Comparison of ENCODE assay signal across 8 cellular contexts in genomic region chr9:137578518-137579258, GRCh38. TPM values are rescaled to one million over a fixed set of nuclear protein-coding genes. Genes with fewer than 3 reads are reported as not detected.
DNase-seq lines count a peak whose midpoint lies in the region; ATAC-seq, FAIRE-seq and TF ChIP-seq lines count a peak whose summit lies in the region.

TSS of gene DPH7 (minus strand) at chr9:137578925. CDS start at chr9:137578777, 148 bp downstream.

- H2BK5ac ChIP-seq in H1 (ENCODE audit: low read depth, low read length) (peak within 1 kb of the TSS; percentile 82; the same call in 1 of the 2 replicates), mesendoderm (ENCODE audit: low read length) (no peak within 1 kb of the TSS)

- H3K4me2 ChIP-seq in H1 (ENCODE audit: insufficient read depth in 1 of 2, low read depth in 2 of 2, low read length in 2 of 2) (peak within 1 kb of the TSS; percentile 71 to 92), mesendoderm (ENCODE audit: low read length) (peak within 1 kb of the TSS; percentile 64)

- peak within 1 kb of the TSS; percentile 64 to 90 (median 82) for H3K9ac ChIP-seq in H1 (replicated peaks in 1 of 4; ENCODE audit: extremely low read depth in 1 of 4, low read depth in 3 of 4, low read length in 3 of 4)
- H3K9ac ChIP-seq in mesendoderm (ENCODE audit: low read length), result peak within 1 kb of the TSS; percentile 98

- H2AK5ac ChIP-seq in H1 (ENCODE audit: low read depth, low read length) (no peak within 1 kb of the TSS), mesendoderm (ENCODE audit: low read length) (no peak within 1 kb of the TSS)

- CTCF ChIA-PET in H1 (lab: Charles Lee; ENCODE audit: partially characterized antibody), result interaction anchor here (0.5 to 5.9 kb wide), 8 partner anchors 10 to 158 kb away, joined by 3 to 46 read pairs (median 4); no protein-coding TSS in a partner anchor

- no peak within 1 kb of the TSS; the same call in 1 of the 2 replicates for H2AFZ ChIP-seq in H1 (ENCODE audit: low read length)

- H3K23ac ChIP-seq in H1 (ENCODE audit: insufficient read length) (no peak within 1 kb of the TSS), mesendoderm (ENCODE audit: low read length) (peak within 1 kb of the TSS; percentile 99)

- ATAC-seq in GM19467 (IDR thresholded peaks at IDR 0.05; ENCODE audit: unreplicated experiment), result peak; percentile 89

- H3K36me3 ChIP-seq in H1 (ENCODE audit: control insufficient read depth in 2 of 4, insufficient read depth in 4 of 4, low read length in 3 of 4) (peaks cover 31 to 54% (median 38%) of the 10 kb centered on the region in 4 experiments), mesendoderm (ENCODE audit: control insufficient read depth, insufficient read depth, low read length) (peaks cover 19% of the 10 kb centered on the region)

- H3K9me3 ChIP-seq in H1 (ENCODE audit: insufficient read depth in 2 of 2, low read depth in 1 of 2, low read length in 1 of 2), result no peaks in the 10 kb centered on the region

- H4K5ac ChIP-seq in H1 (ENCODE audit: insufficient read length, low read depth, low read length) (peak within 1 kb of the TSS; percentile 98), mesendoderm (ENCODE audit: low read length) (no peak within 1 kb of the TSS)

- no peak within 1 kb of the TSS for H2BK12ac ChIP-seq in H1 (ENCODE audit: low read depth, low read length)

- TF ChIP-seq POLR2A in H1 (IDR thresholded peaks at IDR 0.05; ENCODE audit: control extremely low read depth in 1 of 2, low read depth in 2 of 2, low read length in 2 of 2), result peak in 1 of 2 experiments; percentile 87; a peak in 2 of 3 replicates

- H3K56ac ChIP-seq in H1 (replicated peaks; ENCODE audit: insufficient read length, low read depth, low read length) (peak within 1 kb of the TSS; percentile 90), mesendoderm (ENCODE audit: low read length) (peak within 1 kb of the TSS; percentile 99)

- peaks cover 0 to 23% (median 7%) of the 10 kb centered on the region in 4 experiments; a peak in 6 of 7 replicates for H3K4me1 ChIP-seq in H1 (replicated peaks in 1 of 4; ENCODE audit: control insufficient read depth in 3 of 4, insufficient read depth in 4 of 4, low read length in 3 of 4)
- peaks cover 5% of the 10 kb centered on the region for H3K4me1 ChIP-seq in mesendoderm (ENCODE audit: control insufficient read depth, low read depth, low read length)

- H3K4ac ChIP-seq in H1 (replicated peaks; ENCODE audit: insufficient read length, low read depth, low read length) (no peak within 1 kb of the TSS), mesendoderm (ENCODE audit: low read depth, low read length) (no peak within 1 kb of the TSS)

- no peak within 1 kb of the TSS for H3K14ac ChIP-seq in H1 (ENCODE audit: insufficient read length)

- DNase-seq in COLO829 (ENCODE audit: low spot score) (peak; percentile 88), HS-5 (ENCODE audit: low read depth) (peak; percentile 53), NK-92 (lab: John Stamatoyannopoulos, UW; ENCODE audit: unreplicated experiment) (peak; percentile 40), H1 (ENCODE audit: low read depth in 1 of 2, low spot score in 2 of 2) (peak; percentile 78 to 99), mesendoderm (peak; percentile 94)
- DNase-seq in activated CD8-positive, alpha-beta memory T cell treated with anti-CD3 and anti-CD28 coated beads for 4 hours (ENCODE audit: low read depth in 2 of 2), result peak; percentile 88 to 90
- DNase-seq in stimulated activated CD8-positive, alpha-beta memory T cell treated with anti-CD3 and anti-CD28 coated beads, Interleukin-15, amount 100 ng/mL, for 1 hour (ENCODE audit: low read depth), result peak; percentile 96

- H3K79me1 ChIP-seq in H1 (ENCODE audit: low read depth, low read length) (peaks cover 23% of the 10 kb centered on the region), mesendoderm (ENCODE audit: low read length) (peaks cover 15% of the 10 kb centered on the region)

- 0 out of 3 replicates have a peak, but pooled peaks of 1 of the 2 experiments have one; percentile 37 for TF ChIP-seq EP300 in H1 (IDR thresholded peaks at IDR 0.05; ENCODE audit: borderline replicate concordance in 1 of 2, low read depth in 2 of 2, low read length in 2 of 2)

- H3K4me3 ChIP-seq in H1 (ENCODE audit: extremely low read depth in 1 of 4, insufficient read depth in 2 of 4, low read depth in 3 of 4, low read length in 4 of 4), result peak within 1 kb of the TSS; percentile 87 to 90 (median 88)
- H3K4me3 ChIP-seq in mesendoderm (ENCODE audit: low read length), result peak within 1 kb of the TSS; percentile 96

- H3K23me2 ChIP-seq in H1 (ENCODE audit: low read depth, low read length), result peaks cover 3% of the 10 kb centered on the region; the same call in 1 of the 2 replicates

- H2BK15ac ChIP-seq in H1 (ENCODE audit: low read length) (no peak within 1 kb of the TSS), mesendoderm (replicated peaks; ENCODE audit: low read depth) (no peak within 1 kb of the TSS)

- TF ChIP-seq RAD21 in H1 (IDR thresholded peaks at IDR 0.05 in 1 of 2, conservative IDR thresholded peaks at IDR 0.05 in 1 of 2; ENCODE audit: low read depth in 2 of 2, low read length in 2 of 2), result peak; percentile 26 to 39; a peak in 3 of 4 replicates

- H4K8ac ChIP-seq in H1 (ENCODE audit: extremely low read depth, insufficient read depth, low read length) (no peak within 1 kb of the TSS), mesendoderm (ENCODE audit: low read depth, low read length) (peak within 1 kb of the TSS; percentile 66)

- H2BK120ac ChIP-seq in H1 (replicated peaks; ENCODE audit: low read depth, low read length), result no peak within 1 kb of the TSS
- no peak within 1 kb of the TSS for H2BK120ac ChIP-seq in mesendoderm (ENCODE audit: low read depth, low read length)

- H4K20me1 ChIP-seq in H1 (replicated peaks in 1 of 2; ENCODE audit: control insufficient read depth in 1 of 2, insufficient read depth in 2 of 2, low read length in 2 of 2), result peaks cover 12 to 41% of the 10 kb centered on the region in 2 experiments

- H3K27ac ChIP-seq in H1 (ENCODE audit: low read depth, low read length) (peak within 1 kb of the TSS; percentile 66; the same call in 1 of the 2 replicates), mesendoderm (ENCODE audit: low read depth, low read length) (peak within 1 kb of the TSS; percentile 51)

- peaks cover 12 to 35% of the 10 kb centered on the region in 2 experiments for H3K79me2 ChIP-seq in H1 (ENCODE audit: control insufficient read depth in 1 of 2, insufficient read depth in 2 of 2, low read length in 2 of 2)
- peaks cover 26% of the 10 kb centered on the region for H3K79me2 ChIP-seq in mesendoderm (ENCODE audit: control insufficient read depth, insufficient read depth, low read length)

- H3K27me3 ChIP-seq in H1 (replicated peaks in 1 of 4; ENCODE audit: control insufficient read depth in 3 of 4, extremely low read depth in 1 of 4, insufficient read depth in 3 of 4, low read length in 3 of 4) (no peaks in the 10 kb centered on the region), mesendoderm (ENCODE audit: insufficient read depth, low read length, poor library complexity) (no peaks in the 10 kb centered on the region)

- no peak within 1 kb of the TSS for H2BK20ac ChIP-seq in H1 (ENCODE audit: low read length)

- H4K91ac ChIP-seq in H1 (replicated peaks; ENCODE audit: insufficient read length, low read length), result peak within 1 kb of the TSS; percentile 89

- peak within 1 kb of the TSS; percentile 97 for H3K18ac ChIP-seq in H1 (ENCODE audit: extremely low read depth, low read length)
- H3K18ac ChIP-seq in mesendoderm (ENCODE audit: low read length), result peak within 1 kb of the TSS; percentile 43

- FAIRE-seq in H1 (lab: Jason Lieb, UNC), result no peak

- peak in 2 of 3 experiments; percentile 87 to 92; a peak in 3 of 4 replicates for TF ChIP-seq CTCF in H1 (IDR thresholded peaks at IDR 0.05; ENCODE audit: control extremely low read depth in 1 of 3, insufficient read depth in 1 of 3, low read depth in 1 of 3, low read length in 3 of 3)

- 6% methylated on average over 65 of the region's 82 CpGs; no CpG with 5 or more reads in 1 of the 2 experiments for WGBS in H1 (ENCODE audit: extremely low coverage in 1 of 2, insufficient coverage in 1 of 2, insufficient read length in 1 of 2, insufficient replicate concordance in 2 of 2, low coverage in 1 of 2, low lambda C conversion rate in 2 of 2, missing lambda C conversion rate in 1 of 2), 2 experiments
- no CpG with 5 or more reads among the region's 82 CpGs for WGBS in mesendoderm (ENCODE audit: extremely low coverage, insufficient coverage, low lambda C conversion rate)

- POLR2A ChIA-PET in H1 (lab: Charles Lee; ENCODE audit: partially characterized antibody), result interaction anchor here (0.7 to 4.6 kb wide), 7 partner anchors 12 to 155 kb away, joined by 3 to 45 read pairs (median 6); partner anchors contain the start of genes EHMT1, EXD3, MRPL41 and NOXA1

TF ChIP-seq in H1, 55 proteins besides CTCF, POLR2A, EP300 and RAD21 (continues in another document):
- TF ChIP-seq FOSL1 (IDR thresholded peaks at IDR 0.05; ENCODE audit: insufficient read depth, low read depth, low read length), result peak; percentile 39; the same call in 1 of the 2 replicates
- TF ChIP-seq JUND (IDR thresholded peaks at IDR 0.05; ENCODE audit: low read length), result peak; percentile 52
- peak; percentile 86 for TF ChIP-seq ASH2L (IDR thresholded peaks at IDR 0.05; ENCODE audit: low read length)
- peak; percentile 64 for TF ChIP-seq TAF7 (optimal IDR thresholded peaks at IDR 0.05; ENCODE audit: borderline replicate concordance, low read depth, low read length)
- TF ChIP-seq PHF8 (conservative IDR thresholded peaks at IDR 0.05; ENCODE audit: low read depth, low read length), result peak; percentile 98
- TF ChIP-seq, protein P1, sequence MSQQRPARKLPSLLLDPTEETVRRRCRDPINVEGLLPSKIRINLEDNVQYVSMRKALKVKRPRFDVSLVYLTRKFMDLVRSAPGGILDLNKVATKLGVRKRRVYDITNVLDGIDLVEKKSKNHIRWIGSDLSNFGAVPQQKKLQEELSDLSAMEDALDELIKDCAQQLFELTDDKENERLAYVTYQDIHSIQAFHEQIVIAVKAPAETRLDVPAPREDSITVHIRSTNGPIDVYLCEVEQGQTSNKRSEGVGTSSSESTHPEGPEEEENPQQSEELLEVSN (IDR thresholded peaks at IDR 0.05), result peak; percentile 17; the same call in 1 of the 2 replicates
- peak; percentile 52; the same call in 1 of the 2 replicates for TF ChIP-seq MAX (IDR thresholded peaks at IDR 0.05)

RNA-seq across cellular contexts. Expression of gene DPH7, which starts in this region (rescaled TPM):
- total RNA-seq in H1 (2021; fragmentation: NEBNext Ultra II Directional; extraction: Animal tissue kit (Norgen Biotek cat#: 25700)), result 44.6 and 45.7 TPM in 2 replicates
- 45.5 and 50.5 TPM in 2 replicates for polyA plus RNA-seq in H1 (2011; rRNA removed)
- polyA plus RNA-seq in H1 (2011; cell fraction: cytosol; rRNA removed), result 57.0 TPM
- polyA plus RNA-seq in H1 (2011; cell fraction: nucleus; rRNA removed), result 130 TPM
- polyA plus RNA-seq in H1 (2012, experiment 1 of 2), result 36.7 to 45.7 TPM (median 45.2 TPM) in 4 replicates
- 42.0 TPM for polyA plus RNA-seq in H1 (2012, experiment 2 of 2)
- 37.2 TPM for polyA plus RNA-seq in H1 (2013, experiment 1 of 2)
- 32.9 TPM for polyA plus RNA-seq in H1 (2013, experiment 2 of 2)
- polyA minus RNA-seq in H1 (2011; rRNA and poly(A)+ RNA removed), result 33.4 and 36.2 TPM in 2 replicates
- polyA minus RNA-seq in H1 (2011; cell fraction: cytosol; rRNA and poly(A)+ RNA removed), result 20.0 TPM
- 42.4 TPM for polyA minus RNA-seq in H1 (2011; cell fraction: nucleus; rRNA and poly(A)+ RNA removed)
- 31.5 TPM for polyA plus RNA-seq in mesendoderm (2013, experiment 1 of 2)
- 31.5 TPM for polyA plus RNA-seq in mesendoderm (2013, experiment 2 of 2)

Comparison
In these comparisons a context has a peak if more than half of its experiments do, and no peak if none do; other contexts are left out.
1. Peak in every context shown above with its lines: DNase-seq, ATAC-seq, H3K4me3 ChIP-seq and H3K27ac ChIP-seq.
2. DNase-seq: peak in every context shown above with its lines; median percentile 96 in stimulated activated CD8-positive, alpha-beta memory T cell treated with anti-CD3 and anti-CD28 coated beads, Interleukin-15, amount 100 ng/mL, for 1 hour; 94 in mesendoderm; 89 in activated CD8-positive, alpha-beta memory T cell treated with anti-CD3 and anti-CD28 coated beads for 4 hours; 88 in H1; 88 in COLO829; 53 in HS-5; 40 in NK-92.